11 cellular contexts compared by ENCODE assay signal in genomic region chr7:34596887-34597286, GRCh38.
A peak's percentile ranks its signal among the peaks of the same experiment; 100 is the strongest.
DNase-seq lines count a peak whose midpoint lies in the region; ATAC-seq and TF ChIP-seq lines count a peak whose summit lies in the region.
"Had no signal": no experiment of that assay in that cellular context is flagged by ENCODE, and none has a peak within 500 bp of the region (broad histone marks: within the 10 kb centered on the region; RNA-seq: fewer than 3 reads in every experiment).

No MANE protein-coding gene starts in this region.

- no peaks in the 10 kb centered on the region for H3K79me1 ChIP-seq in mesenchymal stem cell (replicated peaks; ENCODE audit: low read length, poor library complexity, severe bottlenecking)

- peak; percentile 61 for TF ChIP-seq CTCF in neural crest cell (conservative IDR thresholded peaks at IDR 0.05)

- H3K4me2 ChIP-seq in mesenchymal stem cell (ENCODE audit: low read length, poor library complexity, severe bottlenecking): no peak overlapping the region

- no peak overlapping the region for H2AFZ ChIP-seq in mesenchymal stem cell (ENCODE audit: low read depth, low read length)

- ATAC-seq in activated CD8-positive, alpha-beta memory T cell treated with anti-CD3 and anti-CD28 coated beads, Interleukin-2, amount 10 ng/mL, durations not matched to agents 7 days and 5 days: no peak

- peaks cover 0 to 4% of the 10 kb centered on the region in 2 experiments for H3K27me3 ChIP-seq in mesenchymal stem cell (ENCODE audit: control insufficient read depth in 1 of 2, insufficient read depth in 1 of 2, low read length in 2 of 2)

- H3K4me3 ChIP-seq in mesenchymal stem cell (ENCODE audit: insufficient read depth in 1 of 2, low read depth in 1 of 2, low read length in 2 of 2): no peak overlapping the region

- no peak overlapping the region for H3K14ac ChIP-seq in mesenchymal stem cell (ENCODE audit: low read length in 2 of 2)

- no peak overlapping the region for H3K4ac ChIP-seq in mesenchymal stem cell (ENCODE audit: low read depth in 1 of 2, low read length in 2 of 2)

- H2BK15ac ChIP-seq in mesenchymal stem cell (ENCODE audit: low read depth, poor library complexity, severe bottlenecking): no peak overlapping the region

- DNase-seq in NCI-H82 (lab: John Stamatoyannopoulos, UW) (peak; percentile 56), NCI-H82 treated with DMSO at 0.1 percent for 48 hours (lab: John Stamatoyannopoulos, UW; ENCODE audit: unreplicated experiment) (no peak), KBM-7 (peak; percentile 7), amniotic epithelial cell (ENCODE audit: low read depth) (peak; percentile 23), neural crest cell (ENCODE audit: low read depth, low spot score) (no peak), mesenchymal stem cell (no peak), NCI-H524 treated with DMSO at 0.1 percent for 48 hours (lab: John Stamatoyannopoulos, UW) (no peak)
- DNase-seq in activated CD8-positive, alpha-beta memory T cell treated with anti-CD3 and anti-CD28 coated beads, Interleukin-2, amount 10 ng/mL, durations not matched to agents 7 days and 5 days: no peak
- DNase-seq: stimulated activated CD4-positive, alpha-beta T cell treated with anti-CD3 and anti-CD28 coated beads, Interleukin-2, amount 100 ng/mL, for 24 hours had no signal

- no peak overlapping the region for H2BK5ac ChIP-seq in mesenchymal stem cell (ENCODE audit: low read depth, low read length, poor library complexity, severe bottlenecking)

- H3K4me1 Mint-ChIP-seq in neural crest cell: no peaks in the 10 kb centered on the region
- H3K4me1 Mint-ChIP-seq in activated CD8-positive, alpha-beta memory T cell treated with anti-CD3 and anti-CD28 coated beads, Interleukin-2, amount 10 ng/mL, durations not matched to agents 7 days and 5 days: no peaks in the 10 kb centered on the region
- H3K4me1 Mint-ChIP-seq: CD14-positive monocyte; central memory CD8-positive, alpha-beta T cell had no signal

- H3K9ac ChIP-seq in mesenchymal stem cell (ENCODE audit: low read length): no peak overlapping the region

- no peaks in the 10 kb centered on the region for H3K9me3 ChIP-seq in mesenchymal stem cell (ENCODE audit: control insufficient read depth, low read length)

- no peak overlapping the region for H3K27ac Mint-ChIP-seq in neural crest cell (ENCODE audit: unreplicated experiment)
- H3K27ac Mint-ChIP-seq in activated CD8-positive, alpha-beta memory T cell treated with anti-CD3 and anti-CD28 coated beads, Interleukin-2, amount 10 ng/mL, durations not matched to agents 7 days and 5 days: no peak overlapping the region
- H3K27ac Mint-ChIP-seq: CD14-positive monocyte had no signal

- no peak overlapping the region for H2BK120ac ChIP-seq in mesenchymal stem cell (ENCODE audit: low read depth, low read length)

- H3K36me3 Mint-ChIP-seq in neural crest cell (ENCODE audit: low read depth): no peaks in the 10 kb centered on the region
- no peaks in the 10 kb centered on the region for H3K36me3 Mint-ChIP-seq in activated CD8-positive, alpha-beta memory T cell treated with anti-CD3 and anti-CD28 coated beads, Interleukin-2, amount 10 ng/mL, durations not matched to agents 7 days and 5 days
- H3K36me3 Mint-ChIP-seq: CD14-positive monocyte had no signal

- no peak overlapping the region for H2BK12ac ChIP-seq in mesenchymal stem cell (ENCODE audit: low read length in 2 of 2)

- H3K36me3 ChIP-seq in mesenchymal stem cell (ENCODE audit: control insufficient read depth in 1 of 2, insufficient read depth in 2 of 2, low read depth in 1 of 2, low read length in 2 of 2): no peaks in the 10 kb centered on the region

- H4K91ac ChIP-seq in mesenchymal stem cell (ENCODE audit: low read length): no peak overlapping the region

- H2AK5ac ChIP-seq in mesenchymal stem cell (ENCODE audit: low read length, severe bottlenecking): no peak overlapping the region

- in situ Hi-C loops in KBM-7 (cut with MboI; ENCODE audit: low pct_unique_long_range_greater_than_20kb, low sequenced_read_pairs): no loop called here

- peaks cover 6% of the 10 kb centered on the region for H3K9me3 Mint-ChIP-seq in neural crest cell
- no peaks in the 10 kb centered on the region for H3K9me3 Mint-ChIP-seq in activated CD8-positive, alpha-beta memory T cell treated with anti-CD3 and anti-CD28 coated beads, Interleukin-2, amount 10 ng/mL, durations not matched to agents 7 days and 5 days (ENCODE audit: low read depth)

- no peak overlapping the region for H4K8ac ChIP-seq in mesenchymal stem cell (ENCODE audit: low read length)

- WGBS in mesenchymal stem cell: 89% methylated on average over 2 of the region's 2 CpGs

- H3K4me1 ChIP-seq in mesenchymal stem cell (ENCODE audit: control insufficient read depth, insufficient read depth, low read depth, low read length): no peaks in the 10 kb centered on the region

- H3K23ac ChIP-seq in mesenchymal stem cell (ENCODE audit: low read length in 2 of 2): no peak overlapping the region

- CTCF ChIA-PET in activated CD8-positive, alpha-beta memory T cell treated with anti-CD3 and anti-CD28 coated beads, Interleukin-2, amount 10 ng/mL, durations not matched to agents 7 days and 5 days (lab: Charles Lee): no interaction called here

- H3K27me3 Mint-ChIP-seq in neural crest cell (ENCODE audit: low read depth): no peaks in the 10 kb centered on the region
- no peaks in the 10 kb centered on the region for H3K27me3 Mint-ChIP-seq in activated CD8-positive, alpha-beta memory T cell treated with anti-CD3 and anti-CD28 coated beads, Interleukin-2, amount 10 ng/mL, durations not matched to agents 7 days and 5 days
- H3K27me3 Mint-ChIP-seq: central memory CD8-positive, alpha-beta T cell had no signal

- no peak overlapping the region for H3K27ac ChIP-seq in mesenchymal stem cell (ENCODE audit: low read length, poor library complexity, severe bottlenecking)

- H3K4me3 Mint-ChIP-seq in neural crest cell: no peak overlapping the region
- no peak overlapping the region for H3K4me3 Mint-ChIP-seq in activated CD8-positive, alpha-beta memory T cell treated with anti-CD3 and anti-CD28 coated beads, Interleukin-2, amount 10 ng/mL, durations not matched to agents 7 days and 5 days
- H3K4me3 Mint-ChIP-seq: CD14-positive monocyte; central memory CD8-positive, alpha-beta T cell had no signal

- H3K18ac ChIP-seq in mesenchymal stem cell (ENCODE audit: low read depth in 1 of 2, low read length in 2 of 2): no peak overlapping the region

Comparison
In these comparisons a context has a peak if more than half of its experiments do, and no peak if none do; other contexts are left out.
1. DNase-seq: peak in NCI-H82 (single experiment), KBM-7 (single experiment) and amniotic epithelial cell (single experiment); none in NCI-H82 treated with DMSO at 0.1 percent for 48 hours (single experiment), neural crest cell (single experiment), mesenchymal stem cell (single experiment), activated CD8-positive, alpha-beta memory T cell treated with anti-CD3 and anti-CD28 coated beads, Interleukin-2, amount 10 ng/mL, durations not matched to agents 7 days and 5 days (single experiment) and NCI-H524 treated with DMSO at 0.1 percent for 48 hours (single experiment).